In genomic region chr3:61224823-61225222, GRCh38 we compare ENCODE assay signal across 21 cellular contexts.
"Had no signal": no experiment of that assay in that cellular context is flagged by ENCODE, and none has a peak within 500 bp of the region (broad histone marks: within the 10 kb centered on the region; RNA-seq: fewer than 3 reads in every experiment).

No MANE protein-coding gene starts in this region.

- H3K27ac ChIP-seq: colonic mucosa, epithelial cell of prostate, esophagus squamous epithelium, gastrocnemius medialis, heart left ventricle, hepatocyte, left lung, lower lobe of right lung had no signal

- H3K27me3 ChIP-seq: colonic mucosa, esophagus squamous epithelium, gastrocnemius medialis, heart left ventricle, hepatocyte, left lung had no signal

- H3K9me3 ChIP-seq: colonic mucosa, esophagus squamous epithelium, gastrocnemius medialis, heart left ventricle, left lung, lower lobe of right lung, mucosa of descending colon had no signal

- H3K4me3 ChIP-seq: colonic mucosa, esophagus squamous epithelium, gastrocnemius medialis, heart left ventricle, hepatocyte, left lung, lower lobe of right lung, mucosa of descending colon had no signal

- DNase-seq: colonic mucosa; cortex of kidney; effector CD8-positive, alpha-beta T cell; effector memory CD8-positive, alpha-beta T cell; endodermal cell; erythroblast; esophagus squamous epithelium; foreskin fibroblast; foreskin melanocyte; gastrocnemius medialis; heart left ventricle; hypothalamus; left cardiac atrium; left lung; left ventricle myocardium superior; lower lobe of right lung; mesenchymal stem cell; mucosa of descending colon; naive B cell had no signal

- H3K36me3 ChIP-seq: colonic mucosa, esophagus squamous epithelium, gastrocnemius medialis, heart left ventricle, left lung, lower lobe of right lung had no signal
